In the genomic region with DNA sequence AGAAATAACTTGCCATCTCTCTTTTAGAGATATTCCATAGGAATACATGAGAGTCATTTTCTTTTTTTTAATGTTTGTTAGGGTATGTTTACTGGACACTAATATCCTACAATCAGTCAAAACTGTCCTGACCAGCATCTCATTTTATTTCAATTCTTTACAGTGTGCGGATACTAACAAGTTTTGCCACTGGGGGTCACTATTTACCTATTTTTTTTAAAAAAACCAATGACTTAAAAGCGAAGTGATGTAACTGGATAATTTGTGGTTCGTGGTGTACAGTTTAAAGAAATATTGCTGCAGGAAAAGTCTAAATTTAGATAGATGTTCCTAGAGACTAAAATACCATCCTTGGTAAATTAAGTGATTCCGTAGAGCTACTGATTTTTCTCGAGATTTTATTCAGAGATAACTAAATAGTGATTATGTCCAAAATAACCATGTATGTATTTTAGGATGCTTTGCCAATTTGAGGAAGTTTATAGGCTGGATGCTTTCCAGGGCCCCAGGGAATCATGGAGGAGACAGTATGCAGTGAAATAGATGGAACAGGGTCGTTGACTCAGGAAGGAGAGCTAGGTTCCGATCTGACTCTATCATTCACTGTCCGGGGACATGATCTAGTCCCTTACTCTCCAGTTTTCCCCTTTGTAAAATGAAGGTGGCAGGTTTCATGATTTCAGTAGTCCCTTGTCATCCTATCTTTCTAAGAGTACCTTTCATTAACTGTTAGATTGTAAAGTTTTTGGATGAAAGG, we compare ENCODE assay signal across 8 cellular contexts. TPM values are rescaled to one million over a fixed set of nuclear protein-coding genes. Genes with fewer than 3 reads are reported as not detected.
DNase-seq lines count a peak whose midpoint lies in the region; ATAC-seq and TF ChIP-seq lines count a peak whose summit lies in the region.

No MANE protein-coding gene starts in this region.

- BruUV-seq in mammary epithelial cell (replicated peaks; lab: Mats Ljungman, UMichigan), result no TSS peak

- H3K4me2 ChIP-seq in mammary epithelial cell (ENCODE audit: insufficient read depth, low read depth, low read length), result peak overlapping the region; percentile 14

- peak; percentile 44 to 47 for TF ChIP-seq CTCF in mammary epithelial cell (conservative IDR thresholded peaks at IDR 0.05 in 1 of 2, IDR thresholded peaks at IDR 0.05 in 1 of 2; ENCODE audit: extremely low read depth in 1 of 2, insufficient read depth in 1 of 2, low read depth in 1 of 2, low read length in 2 of 2)

- no peaks in the 10 kb centered on the region for H3K79me2 ChIP-seq in mammary epithelial cell (ENCODE audit: insufficient read depth, low read length)

- DNase-seq in AML-193 (lab: John Stamatoyannopoulos, UW) (peak; percentile 34 to 52), NCI-H69 (lab: John Stamatoyannopoulos, UW) (peak; percentile 39), mammary epithelial cell (peak; percentile 12), kidney tubule cell (ENCODE audit: low spot score) (peak; percentile 42), cortex of kidney (lab: John Stamatoyannopoulos, UW) (no peak)
- DNase-seq in stimulated activated naive CD4-positive, alpha-beta T cell treated with Interleukin-2 at 50 U/mL for 16 hours (lab: John Stamatoyannopoulos, UW), result no peak

- no peaks in the 10 kb centered on the region for H3K9me3 ChIP-seq in mammary epithelial cell (replicated peaks; ENCODE audit: insufficient read depth, low read length)

- dilution Hi-C loops in mammary epithelial cell (cut with HindIII; ENCODE audit: low sequenced_read_pairs), result no loop called here

- no peak overlapping the region for H3K27ac ChIP-seq in mammary epithelial cell (ENCODE audit: insufficient read depth, low read depth, low read length)

- WGBS in mammary epithelial cell (ENCODE audit: low coverage, missing lambda C conversion rate), result 0% methylated on average over 8 of the region's 8 CpGs

- peaks cover 4% of the 10 kb centered on the region for H3K4me1 ChIP-seq in mammary epithelial cell (ENCODE audit: insufficient read depth, low read length)

- peak overlapping the region; percentile 67 for H2AFZ ChIP-seq in mammary epithelial cell (ENCODE audit: low read depth, low read length)

- ATAC-seq in GM18502 (IDR thresholded peaks at IDR 0.05; ENCODE audit: poor library complexity, unreplicated experiment) (peak; percentile 88), HG03097 (IDR thresholded peaks at IDR 0.05; ENCODE audit: low FRiP score, unreplicated experiment) (peak; percentile 81)

- in situ Hi-C loops in mammary epithelial cell (cut with MboI; ENCODE audit: low sequenced_read_pairs in 2 of 2), result loop anchor here in 1 of 2 donors (25.0 kb wide), 1 partner anchor 1502 kb away; no protein-coding TSS in a partner anchor

- no peaks in the 10 kb centered on the region for H3K36me3 ChIP-seq in mammary epithelial cell (ENCODE audit: insufficient read depth, low read length)

- CTCF ChIA-PET in mammary epithelial cell (lab: Charles Lee; ENCODE audit: low non-redundant PET), result interaction anchor here (0.5 to 0.6 kb wide), 2 partner anchors 573 to 981 kb away, joined by 5 to 8 read pairs; no protein-coding TSS in a partner anchor

- no peak overlapping the region for H3K9ac ChIP-seq in mammary epithelial cell (ENCODE audit: insufficient read depth, low read length)

- no peak overlapping the region for H3K4me3 ChIP-seq in mammary epithelial cell (replicated peaks in 1 of 3; ENCODE audit: insufficient read depth in 1 of 3, low read depth in 2 of 3, low read length in 3 of 3)

- H4K20me1 ChIP-seq in mammary epithelial cell (ENCODE audit: insufficient read depth, low read length), result no peaks in the 10 kb centered on the region

- intact Hi-C loops in mammary epithelial cell (cut with micrococcal nuclease), result loop anchor here (1.0 to 5.0 kb wide), 4 partner anchors 167 to 1888 kb away; no protein-coding TSS in a partner anchor

- no peaks in the 10 kb centered on the region for H3K27me3 ChIP-seq in mammary epithelial cell (ENCODE audit: insufficient read depth, low read length)

RNA-seq across cellular contexts. Expression of a gene that starts 34.0 kb away (rescaled TPM):
- total RNA-seq in mammary epithelial cell, result 10 to 100 TPM; 19.0 to 22.3 TPM
- polyA plus RNA-seq in mammary epithelial cell, result 12.9 TPM
- polyA minus RNA-seq in mammary epithelial cell, result 5.6 TPM

Comparison
In these comparisons a context has a peak if more than half of its experiments do, and no peak if none do; other contexts are left out.
1. DNase-seq: peak in AML-193 (2 of 2), NCI-H69 (single experiment), mammary epithelial cell (single experiment) and kidney tubule cell (single experiment); none in stimulated activated naive CD4-positive, alpha-beta T cell treated with Interleukin-2 at 50 U/mL for 16 hours (single experiment) and cortex of kidney (single experiment).